In genomic region chr11:65862191-65862735, GRCh38 we compare ENCODE assay signal across 13 cellular contexts. TPM values are rescaled to one million over a fixed set of nuclear protein-coding genes. Genes with fewer than 3 reads are reported as not detected.
DNase-seq lines count a peak whose midpoint lies in the region; ATAC-seq, FAIRE-seq and TF ChIP-seq lines count a peak whose summit lies in the region.
"Had no signal": no experiment of that assay in that cellular context is flagged by ENCODE, and none has a peak within 500 bp of the region (broad histone marks: within the 10 kb centered on the region; RNA-seq: fewer than 3 reads in every experiment).

No MANE protein-coding gene starts in this region.

- H3K56ac ChIP-seq in H9 (ENCODE audit: insufficient read length, low read depth, low read length), result no peak overlapping the region

- H3K27me3 ChIP-seq in AG04450 (ENCODE audit: control insufficient read depth, insufficient read depth, low read length) (no peaks in the 10 kb centered on the region), H9 (ENCODE audit: insufficient read depth, low read length) (no peaks in the 10 kb centered on the region), GM12878 (replicated peaks in 1 of 2; ENCODE audit: control insufficient read depth in 2 of 2, insufficient read depth in 2 of 2, low read length in 1 of 2) (no peaks in the 10 kb centered on the region)
- H3K27me3 ChIP-seq in naive thymus-derived CD4-positive, alpha-beta T cell (ENCODE audit: control insufficient read depth in 2 of 2, insufficient read depth in 2 of 2, low read length in 2 of 2), result no peaks in the 10 kb centered on the region
- H3K27me3 ChIP-seq: upper lobe of left lung had no signal

- TF ChIP-seq EP300 in GM12878 (IDR thresholded peaks at IDR 0.05; ENCODE audit: borderline replicate concordance in 1 of 2, control insufficient read depth in 1 of 2, low read depth in 2 of 2, low read length in 2 of 2), result no peak

- H3K9me3 ChIP-seq in AG04450 (ENCODE audit: control insufficient read depth, insufficient read depth, low read length) (no peaks in the 10 kb centered on the region; the same call in 1 of the 2 replicates), H9 (ENCODE audit: control insufficient read depth, low read depth, low read length) (no peaks in the 10 kb centered on the region), GM12878 (replicated peaks; ENCODE audit: control insufficient read depth, insufficient read depth, low read length) (no peaks in the 10 kb centered on the region)
- no peaks in the 10 kb centered on the region for H3K9me3 ChIP-seq in naive thymus-derived CD4-positive, alpha-beta T cell (ENCODE audit: control insufficient read depth in 2 of 3, low read length in 3 of 3)
- H3K9me3 ChIP-seq: upper lobe of left lung had no signal

- H2AFZ ChIP-seq in H9 (ENCODE audit: low read length) (no peak overlapping the region), GM12878 (ENCODE audit: control insufficient read depth, low read depth, low read length) (no peak overlapping the region)

- no peak overlapping the region for H2BK5ac ChIP-seq in H9 (ENCODE audit: insufficient read length, low read length)

- no peak overlapping the region for H3K27ac Mint-ChIP-seq in H9
- peak overlapping the region in 5 of 9 donors; percentile 12 to 76 (median 59) for H3K27ac Mint-ChIP-seq in naive thymus-derived CD4-positive, alpha-beta T cell

- H3K23ac ChIP-seq in H9 (ENCODE audit: insufficient read length, low read depth, low read length), result no peak overlapping the region

- TF ChIP-seq POLR2A in GM12878 (IDR thresholded peaks at IDR 0.05; ENCODE audit: low read depth, low read length), result no peak

- no peak for ATAC-seq in GM12878
- no peak for ATAC-seq in naive thymus-derived CD4-positive, alpha-beta T cell

- H2BK15ac ChIP-seq in H9 (ENCODE audit: low read depth, low read length), result no peak overlapping the region

- H3K9me3 Mint-ChIP-seq in H9, result peaks cover 0 to 3% of the 10 kb centered on the region in 2 experiments; a peak in 1 of 5 replicates
- peaks cover 0 to 1% (median 0%) of the 10 kb centered on the region in 11 donors for H3K9me3 Mint-ChIP-seq in naive thymus-derived CD4-positive, alpha-beta T cell

- H3K4me1 Mint-ChIP-seq in H9, result peaks cover 21 to 24% of the 10 kb centered on the region in 2 experiments
- H3K4me1 Mint-ChIP-seq in naive thymus-derived CD4-positive, alpha-beta T cell, result peaks cover 23 to 38% (median 24%) of the 10 kb centered on the region in 7 donors

- H2AK5ac ChIP-seq in H9 (ENCODE audit: insufficient read length, low read length), result no peak overlapping the region

- H3K4me2 ChIP-seq in H9 (ENCODE audit: insufficient read depth, insufficient read length, low read length) (no peak overlapping the region), GM12878 (ENCODE audit: control insufficient read depth, insufficient read depth) (peak overlapping the region; percentile 97)

- no peak overlapping the region for H4K8ac ChIP-seq in H9 (replicated peaks; ENCODE audit: insufficient read length, low read depth, low read length)

- RAD21 ChIA-PET in GM12878 (lab: Charles Lee; ENCODE audit: unreplicated experiment), result no interaction called here

- no TSS peak for BruUV-seq in GM12878 (replicated peaks; lab: Mats Ljungman, UMichigan)

- no peak overlapping the region for H2BK12ac ChIP-seq in H9 (ENCODE audit: insufficient read length, low read depth, low read length)

- peaks cover 19% of the 10 kb centered on the region for H3K23me2 ChIP-seq in H9 (ENCODE audit: insufficient read length, low read depth, low read length, poor library complexity, severe bottlenecking)

- H3K4me3 Mint-ChIP-seq in H9, result peak overlapping the region; percentile 50 to 78; a peak in 4 of 5 replicates
- H3K4me3 Mint-ChIP-seq in naive thymus-derived CD4-positive, alpha-beta T cell, result peak overlapping the region in 5 of 10 donors; percentile 47 to 100 (median 95)

- POLR2A ChIA-PET in AG04450 (lab: Yijun Ruan, JAX), result interaction anchor here (1.5 kb wide), 1 partner anchor 9 kb away, joined by 8 read pairs; no protein-coding TSS in a partner anchor
- POLR2A ChIA-PET in GM12878 (lab: Charles Lee), result interaction anchor here (0.6 to 5.6 kb wide), 3 partner anchors 8 to 40 kb away, joined by 4 to 155 read pairs (median 44); partner anchors contain the start of genes CCDC85B, EFEMP2 and FIBP
- POLR2A ChIA-PET in naive thymus-derived CD4-positive, alpha-beta T cell (lab: Charles Lee), result interaction anchor here (0.7 to 12.9 kb wide), 6 partner anchors 8 to 97 kb away, joined by 3 to 316 read pairs (median 60); partner anchors contain the start of genes CCDC85B, EFEMP2, FIBP and SART1

- TF ChIP-seq CTCF in AG04450 (IDR thresholded peaks at IDR 0.05; ENCODE audit: low read depth, low read length) (no peak), H9 (conservative IDR thresholded peaks at IDR 0.05) (no peak), GM12878 (IDR thresholded peaks at IDR 0.05 in 2 of 3, conservative IDR thresholded peaks at IDR 0.05 in 1 of 3; ENCODE audit: control insufficient read depth in 2 of 3, extremely low read depth in 1 of 3, insufficient read depth in 1 of 3, low read depth in 3 of 3, low read length in 3 of 3) (no peak)

- peaks cover 24 to 41% (median 40%) of the 10 kb centered on the region in 3 experiments; a peak in 6 of 7 replicates for H3K36me3 Mint-ChIP-seq in H9 (ENCODE audit: insufficient read depth in 1 of 3, low read depth in 3 of 3)
- peaks cover 0 to 20% (median 9%) of the 10 kb centered on the region in 5 donors for H3K36me3 Mint-ChIP-seq in naive thymus-derived CD4-positive, alpha-beta T cell

- H3K14ac ChIP-seq in H9 (ENCODE audit: insufficient read depth, low read length), result no peak overlapping the region

- no peaks in the 10 kb centered on the region for H3K79me1 ChIP-seq in H9 (ENCODE audit: insufficient read depth, low read depth, low read length, poor library complexity, severe bottlenecking)

- SMC1A ChIA-PET in GM12878 (lab: Charles Lee; ENCODE audit: uncharacterized antibody, unreplicated experiment), result no interaction called here

- peaks cover under 1% of the 10 kb centered on the region; the same call in 1 of the 2 replicates for H3K27me3 Mint-ChIP-seq in H9 (ENCODE audit: low read depth)
- no peaks in the 10 kb centered on the region for H3K27me3 Mint-ChIP-seq in naive thymus-derived CD4-positive, alpha-beta T cell

- no peak for TF ChIP-seq RAD21 in GM12878 (IDR thresholded peaks at IDR 0.05; ENCODE audit: insufficient read depth, low read depth, low read length)

- H3K4ac ChIP-seq in H9 (ENCODE audit: low read depth, low read length), result no peak overlapping the region

- WGBS in H9 (ENCODE audit: extremely low coverage, insufficient read length, low lambda C conversion rate), result no CpG with 5 or more reads among the region's 5 CpGs
- WGBS in GM12878 (ENCODE audit: insufficient coverage, insufficient replicate concordance, low lambda C conversion rate, missing lambda C conversion rate), result 90% methylated on average over 5 of the region's 5 CpGs

- H4K20me1 ChIP-seq in H9 (ENCODE audit: control insufficient read depth, insufficient read depth, insufficient read length) (peaks cover 2% of the 10 kb centered on the region), GM12878 (ENCODE audit: control insufficient read depth, insufficient read depth) (no peaks in the 10 kb centered on the region; the same call in 1 of the 2 replicates)

- H4K5ac ChIP-seq in H9 (ENCODE audit: insufficient read length, low read depth, low read length), result no peak overlapping the region

- CTCF ChIA-PET in AG04450 (lab: Charles Lee) (interaction anchor here (0.6 kb wide), 1 partner anchor 26 kb away, joined by 4 read pairs; the partner anchor contains the start of gene FIBP), GM12878 (lab: Yijun Ruan, JAX) (interaction anchor here (1.3 to 5.7 kb wide), 3 partner anchors 13 to 26 kb away, joined by 3 to 146 read pairs (median 4); partner anchors contain the start of genes CCDC85B and FIBP)
- CTCF ChIA-PET in naive thymus-derived CD4-positive, alpha-beta T cell (lab: Charles Lee), result interaction anchor here (1.2 to 8.3 kb wide), 2 partner anchors 17 to 26 kb away, joined by 3 to 159 read pairs; partner anchors contain the start of genes CCDC85B and FIBP

- DNase-seq in AG04450 (ENCODE audit: low read depth, low spot score) (no peak), H9 (peak; percentile 15), GM12878 (ENCODE audit: low read depth, low spot score) (no peak), SW480 (ENCODE audit: low spot score) (no peak), dedifferentiated amniotic fluid mesenchymal stem cell (ENCODE audit: extremely low spot score) (no peak), cortex of kidney (lab: John Stamatoyannopoulos, UW) (no peak)
- DNase-seq in naive thymus-derived CD4-positive, alpha-beta T cell, result peak in 1 of 9 donors; percentile 2
- no peak for DNase-seq in stimulated activated CD4-positive, alpha-beta T cell treated with anti-CD3 and anti-CD28 coated beads, Interleukin-15, amount 100 ng/mL, for 24 hours
- DNase-seq: effector memory CD4-positive, alpha-beta T cell; NCI-H1092; RPMI8226 had no signal

- intact Hi-C loops in GM12878 (cut with micrococcal nuclease; ENCODE audit: unreplicated experiment), result no loop called here
- intact Hi-C loops in naive thymus-derived CD4-positive, alpha-beta T cell (cut with micrococcal nuclease), result no loop called here

- H3K4me3 ChIP-seq in AG04450 (ENCODE audit: low read depth, low read length) (peak overlapping the region; percentile 93), GM12878 (no peak overlapping the region)
- no peak overlapping the region for H3K4me3 ChIP-seq in naive thymus-derived CD4-positive, alpha-beta T cell (ENCODE audit: low read length)

- no peak overlapping the region for H2BK20ac ChIP-seq in H9 (ENCODE audit: low read depth, low read length, poor library complexity, severe bottlenecking)

- H3K79me2 ChIP-seq in H9 (ENCODE audit: insufficient read depth, low read length) (no peaks in the 10 kb centered on the region; the same call in 1 of the 2 replicates), GM12878 (ENCODE audit: control insufficient read depth, insufficient read depth, low read length) (peaks cover 33% of the 10 kb centered on the region)

- H3K18ac ChIP-seq in H9 (ENCODE audit: insufficient read length, low read depth, low read length), result no peak overlapping the region

- FAIRE-seq in GM12878 (lab: Jason Lieb, UNC), result no peak

- H3K9ac ChIP-seq in H9 (ENCODE audit: extremely low read depth, insufficient read length, low read length) (no peak overlapping the region), GM12878 (ENCODE audit: control insufficient read depth, insufficient read depth, low read length) (peak overlapping the region; percentile 97)

- in situ Hi-C loops in GM12878 (cut with MboI), result loop anchor here (25.0 kb wide), 1 partner anchor 1625 kb away; the partner anchor contains the start of genes DNAJC4, FKBP2, NUDT22 and PPP1R14B

- H3K27ac ChIP-seq in AG04450 (ENCODE audit: low read depth, low read length), result no peak overlapping the region
- no peak overlapping the region for H3K27ac ChIP-seq in H9 (ENCODE audit: insufficient read length, low read depth, low read length)
- peak overlapping the region; percentile 100; the same call in 1 of the 2 replicates for H3K27ac ChIP-seq in GM12878 (ENCODE audit: control insufficient read depth, insufficient read depth)
- H3K27ac ChIP-seq in naive thymus-derived CD4-positive, alpha-beta T cell (ENCODE audit: low read depth, low read length), result peak overlapping the region; percentile 88

- no peak overlapping the region for H2BK120ac ChIP-seq in H9 (ENCODE audit: low read depth, low read length, poor library complexity, severe bottlenecking)

- H4K91ac ChIP-seq in H9 (ENCODE audit: insufficient read length, low read depth, low read length), result no peak overlapping the region

- H3T11ph ChIP-seq in H9 (ENCODE audit: low read length), result no peak overlapping the region

- H3K4me1 ChIP-seq in H9 (ENCODE audit: insufficient read depth, low read length), result no peaks in the 10 kb centered on the region
- H3K4me1 ChIP-seq in GM12878 (ENCODE audit: control insufficient read depth, insufficient read depth, low read length), result peaks cover 15% of the 10 kb centered on the region
- H3K4me1 ChIP-seq in naive thymus-derived CD4-positive, alpha-beta T cell (ENCODE audit: control insufficient read depth in 2 of 2, insufficient read depth in 2 of 2, low read length in 2 of 2), result peaks cover 18 to 24% of the 10 kb centered on the region in 2 donors

- peaks cover 18 to 36% of the 10 kb centered on the region in 2 experiments for H3K36me3 ChIP-seq in GM12878 (ENCODE audit: control insufficient read depth in 2 of 2, insufficient read depth in 2 of 2, low read length in 1 of 2)
- peaks cover 5 to 63% (median 12%) of the 10 kb centered on the region in 3 experiments for H3K36me3 ChIP-seq in naive thymus-derived CD4-positive, alpha-beta T cell (ENCODE audit: control insufficient read depth in 2 of 3, insufficient read depth in 3 of 3, low read length in 3 of 3)

RNA-seq across cellular contexts. Expression of gene MUS81, which starts 2.0 kb away (rescaled TPM):
- polyA plus RNA-seq in AG04450 (2011; rRNA removed) (23.8 and 27.5 TPM in 2 replicates), GM12878 (2011; rRNA removed) (28.8 and 39.3 TPM in 2 replicates), GM12878 (2014; fragmentation: Illumina TruSeq; extraction: Trizol) (10.7 and 31.9 TPM in 2 replicates), GM12878 (2014; fragmentation: Nextera tagmentation; extraction: Ambion mirVana) (10 to 100 TPM; 11.8 to 22.9 TPM), GM12878 (2014; rRNA removed) (70.7 and 81.2 TPM in 2 replicates), GM12878 (2016; fragmentation: Nextera tagmentation; extraction: Ambion mirVana) (10 to 100 TPM; 57.6 to 65.1 TPM)
- 23.4 and 28.7 TPM in 2 replicates for polyA minus RNA-seq in AG04450 (2011; rRNA and poly(A)+ RNA removed)
- total RNA-seq in H9 (2021) (45.0 and 49.2 TPM in 2 replicates), GM12878 (2014; rRNA removed) (59.1 and 67.7 TPM in 2 replicates), GM12878 (2014; rRNA removed; fragmentation: Illumina TruSeq; extraction: Trizol) (32.4 and 33.0 TPM in 2 replicates), GM12878 (2021) (68.5 and 76.1 TPM in 2 replicates)
- total RNA-seq in GM12878 (2013; cell fraction: nucleolus; rRNA removed), result 82.3 and 89.8 TPM in 2 replicates
- 30.8 TPM for polyA plus RNA-seq in GM12878 (2011; ENCODE audit: low read depth)
- 28.2 and 51.3 TPM in 2 replicates for polyA plus RNA-seq in GM12878 (2011; cell fraction: cytosol; rRNA removed)
- polyA plus RNA-seq in GM12878 (2011; cell fraction: nucleus; rRNA removed), result 432 and 473 TPM in 2 replicates
- 50.1 and 67.1 TPM in 2 replicates for polyA plus RNA-seq in GM12878 (2012)
- 17.4 and 36.6 TPM in 2 replicates for polyA minus RNA-seq in GM12878 (2011; rRNA and poly(A)+ RNA removed)
- 15.3 and 20.6 TPM in 2 replicates for polyA minus RNA-seq in GM12878 (2011; cell fraction: cytosol; rRNA and poly(A)+ RNA removed)
- polyA minus RNA-seq in GM12878 (2011; cell fraction: nucleus; rRNA and poly(A)+ RNA removed), result 98.3 and 150 TPM in 2 replicates
- 100 to 1,000 TPM in 2 of 5 experiments, 10 to 100 TPM in 3; 51.8 to 117 (median 97.7) TPM for total RNA-seq in naive thymus-derived CD4-positive, alpha-beta T cell
- 10 to 100 TPM; 18.3 to 33.0 TPM for polyA plus RNA-seq in naive thymus-derived CD4-positive, alpha-beta T cell

RNA-seq across cellular contexts. Expression of gene CFL1, which starts 4.3 kb away (rescaled TPM):
- polyA plus RNA-seq in AG04450 (2011; rRNA removed), result 1,553 and 1,822 TPM in 2 replicates
- 2,126 and 2,698 TPM in 2 replicates for polyA minus RNA-seq in AG04450 (2011; rRNA and poly(A)+ RNA removed)
- total RNA-seq in H9 (2021), result 1,107 and 1,147 TPM in 2 replicates
- total RNA-seq in GM12878 (2013; cell fraction: nucleolus; rRNA removed), result 119 and 124 TPM in 2 replicates
- total RNA-seq in GM12878 (2014; rRNA removed), result 1,600 and 1,643 TPM in 2 replicates
- total RNA-seq in GM12878 (2014; rRNA removed; fragmentation: Illumina TruSeq; extraction: Trizol), result 1,098 and 1,149 TPM in 2 replicates
- 1,426 and 1,431 TPM in 2 replicates for total RNA-seq in GM12878 (2021)
- polyA plus RNA-seq in GM12878 (2011; ENCODE audit: low read depth), result 247 TPM
- polyA plus RNA-seq in GM12878 (2011; rRNA removed), result 575 and 895 TPM in 2 replicates
- 1,927 and 2,763 TPM in 2 replicates for polyA plus RNA-seq in GM12878 (2011; cell fraction: cytosol; rRNA removed)
- 600 and 985 TPM in 2 replicates for polyA plus RNA-seq in GM12878 (2011; cell fraction: nucleus; rRNA removed)
- polyA plus RNA-seq in GM12878 (2012), result 689 and 822 TPM in 2 replicates
- 1,149 and 1,571 TPM in 2 replicates for polyA plus RNA-seq in GM12878 (2014; fragmentation: Illumina TruSeq; extraction: Trizol)
- polyA plus RNA-seq in GM12878 (2014; fragmentation: Nextera tagmentation; extraction: Ambion mirVana), result 100 to 1,000 TPM; 164 to 462 TPM
- polyA plus RNA-seq in GM12878 (2014; rRNA removed), result 1,518 and 1,569 TPM in 2 replicates
- polyA plus RNA-seq in GM12878 (2016; fragmentation: Nextera tagmentation; extraction: Ambion mirVana), result 1,000 to 10,000 TPM; 2,798 to 2,994 TPM
- polyA minus RNA-seq in GM12878 (2011; rRNA and poly(A)+ RNA removed), result 1,157 and 1,210 TPM in 2 replicates
- polyA minus RNA-seq in GM12878 (2011; cell fraction: cytosol; rRNA and poly(A)+ RNA removed), result 404 and 512 TPM in 2 replicates
- polyA minus RNA-seq in GM12878 (2011; cell fraction: nucleus; rRNA and poly(A)+ RNA removed), result 202 and 320 TPM in 2 replicates
- 1,000 to 10,000 TPM in 1 of 5 experiments, 100 to 1,000 TPM in 4; 403 to 1,550 (median 533) TPM for total RNA-seq in naive thymus-derived CD4-positive, alpha-beta T cell
- 1,000 to 10,000 TPM; 2,039 to 2,314 TPM for polyA plus RNA-seq in naive thymus-derived CD4-positive, alpha-beta T cell

RNA-seq across cellular contexts. Expression of gene EFEMP2, which starts 10.3 kb away (rescaled TPM):
- polyA plus RNA-seq in AG04450 (2011; rRNA removed) (190 and 279 TPM in 2 replicates), GM12878 (2011; rRNA removed) (8.5 and 13.2 TPM in 2 replicates), GM12878 (2014; fragmentation: Illumina TruSeq; extraction: Trizol) (0.96 and 1.3 TPM in 2 replicates), GM12878 (2014; fragmentation: Nextera tagmentation; extraction: Ambion mirVana) (under 1 TPM in 1 of 2 experiments, not detected in 1; 0.24 TPM), GM12878 (2014; rRNA removed) (3.0 and 3.5 TPM in 2 replicates), GM12878 (2016; fragmentation: Nextera tagmentation; extraction: Ambion mirVana) (1 to 10 TPM in 1 of 2 experiments, under 1 TPM in 1; 0.70 to 1.3 TPM)
- 72.8 and 112 TPM in 2 replicates for polyA minus RNA-seq in AG04450 (2011; rRNA and poly(A)+ RNA removed)
- total RNA-seq in H9 (2021) (22.9 and 26.2 TPM in 2 replicates), GM12878 (2014; rRNA removed) (2.3 and 2.6 TPM in 2 replicates), GM12878 (2014; rRNA removed; fragmentation: Illumina TruSeq; extraction: Trizol) (0.94 and 1.7 TPM in 2 replicates), GM12878 (2021) (2.3 and 2.4 TPM in 2 replicates)
- 26.4 and 31.8 TPM in 2 replicates for total RNA-seq in GM12878 (2013; cell fraction: nucleolus; rRNA removed)
- 9.0 TPM for polyA plus RNA-seq in GM12878 (2011; ENCODE audit: low read depth)
- 16.1 and 19.3 TPM in 2 replicates for polyA plus RNA-seq in GM12878 (2011; cell fraction: cytosol; rRNA removed)
- polyA plus RNA-seq in GM12878 (2011; cell fraction: nucleus; rRNA removed), result 122 and 196 TPM in 2 replicates
- polyA plus RNA-seq in GM12878 (2012), result 17.5 and 18.5 TPM in 2 replicates
- polyA minus RNA-seq in GM12878 (2011; rRNA and poly(A)+ RNA removed), result 3.0 and 9.8 TPM in 2 replicates
- 1.1 and 1.3 TPM in 2 replicates for polyA minus RNA-seq in GM12878 (2011; cell fraction: cytosol; rRNA and poly(A)+ RNA removed)
- polyA minus RNA-seq in GM12878 (2011; cell fraction: nucleus; rRNA and poly(A)+ RNA removed), result 18.9 and 19.9 TPM in 2 replicates
- total RNA-seq in naive thymus-derived CD4-positive, alpha-beta T cell, result 10 to 100 TPM in 3 of 5 experiments, 1 to 10 TPM in 2; 5.9 to 16.0 (median 12.7) TPM
- polyA plus RNA-seq in naive thymus-derived CD4-positive, alpha-beta T cell, result under 1 TPM; 0.40 to 0.60 TPM

RNA-seq across cellular contexts. Expression of gene CTSW, which starts 17.4 kb away (rescaled TPM):
- polyA plus RNA-seq in AG04450 (2011; rRNA removed) (not detected in 2 replicates), GM12878 (2011; rRNA removed) (7.0 and 12.0 TPM in 2 replicates), GM12878 (2014; fragmentation: Illumina TruSeq; extraction: Trizol) (0.43 and 1.7 TPM in 2 replicates), GM12878 (2014; fragmentation: Nextera tagmentation; extraction: Ambion mirVana) (1 to 10 TPM in 1 of 2 experiments, under 1 TPM in 1; 0.53 to 1.6 TPM), GM12878 (2014; rRNA removed) (1.7 and 3.3 TPM in 2 replicates), GM12878 (2016; fragmentation: Nextera tagmentation; extraction: Ambion mirVana) (1 to 10 TPM in 1 of 2 experiments, under 1 TPM in 1; 0.92 to 1.1 TPM)
- 0.55 TPM in 1 of 2 replicates, not detected in the other for polyA minus RNA-seq in AG04450 (2011; rRNA and poly(A)+ RNA removed)
- total RNA-seq in H9 (2021) (not detected in 2 replicates), GM12878 (2014; rRNA removed) (1.4 and 2.9 TPM in 2 replicates), GM12878 (2014; rRNA removed; fragmentation: Illumina TruSeq; extraction: Trizol) (1.5 and 1.7 TPM in 2 replicates), GM12878 (2021) (1.5 and 1.9 TPM in 2 replicates)
- not detected in 2 replicates for total RNA-seq in GM12878 (2013; cell fraction: nucleolus; rRNA removed)
- 0.35 TPM for polyA plus RNA-seq in GM12878 (2011; ENCODE audit: low read depth)
- polyA plus RNA-seq in GM12878 (2011; cell fraction: cytosol; rRNA removed), result 16.2 and 18.8 TPM in 2 replicates
- 9.2 and 16.3 TPM in 2 replicates for polyA plus RNA-seq in GM12878 (2011; cell fraction: nucleus; rRNA removed)
- polyA plus RNA-seq in GM12878 (2012), result 0.74 and 1.0 TPM in 2 replicates
- 8.3 and 16.4 TPM in 2 replicates for polyA minus RNA-seq in GM12878 (2011; rRNA and poly(A)+ RNA removed)
- 4.3 and 4.5 TPM in 2 replicates for polyA minus RNA-seq in GM12878 (2011; cell fraction: cytosol; rRNA and poly(A)+ RNA removed)
- 3.0 and 5.2 TPM in 2 replicates for polyA minus RNA-seq in GM12878 (2011; cell fraction: nucleus; rRNA and poly(A)+ RNA removed)
- 100 to 1,000 TPM in 1 of 5 experiments, 10 to 100 TPM in 4; 24.9 to 148 (median 29.3) TPM for total RNA-seq in naive thymus-derived CD4-positive, alpha-beta T cell
- 10 to 100 TPM; 31.7 to 58.7 TPM for polyA plus RNA-seq in naive thymus-derived CD4-positive, alpha-beta T cell
- total RNA-seq: kidney epithelial cell had no signal

RNA-seq across cellular contexts. Expression of gene FIBP, which starts 26.0 kb away (rescaled TPM):
- 126 and 160 TPM in 2 replicates for polyA plus RNA-seq in AG04450 (2011; rRNA removed)
- polyA minus RNA-seq in AG04450 (2011; rRNA and poly(A)+ RNA removed), result 116 and 143 TPM in 2 replicates
- total RNA-seq in H9 (2021), result 86.8 and 87.0 TPM in 2 replicates
- total RNA-seq in GM12878 (2013; cell fraction: nucleolus; rRNA removed), result 49.9 and 50.2 TPM in 2 replicates
- 144 and 155 TPM in 2 replicates for total RNA-seq in GM12878 (2014; rRNA removed)
- 78.4 and 82.8 TPM in 2 replicates for total RNA-seq in GM12878 (2014; rRNA removed; fragmentation: Illumina TruSeq; extraction: Trizol)
- 100.0 and 103 TPM in 2 replicates for total RNA-seq in GM12878 (2021)
- 49.6 TPM for polyA plus RNA-seq in GM12878 (2011; ENCODE audit: low read depth)
- polyA plus RNA-seq in GM12878 (2011; rRNA removed), result 79.6 and 89.1 TPM in 2 replicates
- 118 and 169 TPM in 2 replicates for polyA plus RNA-seq in GM12878 (2011; cell fraction: cytosol; rRNA removed)
- polyA plus RNA-seq in GM12878 (2011; cell fraction: nucleus; rRNA removed), result 160 and 164 TPM in 2 replicates
- polyA plus RNA-seq in GM12878 (2012), result 79.5 and 80.5 TPM in 2 replicates
- polyA plus RNA-seq in GM12878 (2014; fragmentation: Illumina TruSeq; extraction: Trizol), result 59.8 and 78.7 TPM in 2 replicates
- polyA plus RNA-seq in GM12878 (2014; fragmentation: Nextera tagmentation; extraction: Ambion mirVana), result 10 to 100 TPM; 65.1 to 80.7 TPM
- polyA plus RNA-seq in GM12878 (2014; rRNA removed), result 169 and 197 TPM in 2 replicates
- polyA plus RNA-seq in GM12878 (2016; fragmentation: Nextera tagmentation; extraction: Ambion mirVana), result 100 to 1,000 TPM; 176 to 182 TPM
- polyA minus RNA-seq in GM12878 (2011; rRNA and poly(A)+ RNA removed), result 72.7 and 118 TPM in 2 replicates
- 53.2 and 62.5 TPM in 2 replicates for polyA minus RNA-seq in GM12878 (2011; cell fraction: cytosol; rRNA and poly(A)+ RNA removed)
- polyA minus RNA-seq in GM12878 (2011; cell fraction: nucleus; rRNA and poly(A)+ RNA removed), result 58.6 and 92.6 TPM in 2 replicates
- total RNA-seq in naive thymus-derived CD4-positive, alpha-beta T cell, result 10 to 100 TPM; 25.9 to 72.1 (median 43.4) TPM
- polyA plus RNA-seq in naive thymus-derived CD4-positive, alpha-beta T cell, result 10 to 100 TPM; 60.0 to 78.3 TPM

Comparison
In these comparisons a context has a peak if more than half of its experiments do, and no peak if none do; other contexts are left out.
1. H3K27ac ChIP-seq: peak in GM12878 (single experiment) and naive thymus-derived CD4-positive, alpha-beta T cell (single experiment); none in AG04450 (single experiment) and H9 (single experiment).
2. H3K27ac Mint-ChIP-seq: peak in naive thymus-derived CD4-positive, alpha-beta T cell (5 of 9); none in H9 (0 of 3).